Comparison of ENCODE assay signal across 9 cellular contexts in genomic region chr21:34967509-34968289, GRCh38.
A peak's percentile ranks its signal among the peaks of the same experiment; 100 is the strongest.
DNase-seq lines count a peak whose midpoint lies in the region; ATAC-seq and TF ChIP-seq lines count a peak whose summit lies in the region.
"Had no signal": no experiment of that assay in that cellular context is flagged by ENCODE, and none has a peak within 500 bp of the region (broad histone marks: within the 10 kb centered on the region; RNA-seq: fewer than 3 reads in every experiment).

No MANE protein-coding gene starts in this region.

- H3F3A ChIP-seq in smooth muscle cell (ENCODE audit: low read depth), result no peaks in the 10 kb centered on the region

- H3K27ac ChIP-seq in smooth muscle cell (ENCODE audit: low read depth) (peak overlapping the region; percentile 91), SJCRH30 (no peak overlapping the region)

- H3K4me2 ChIP-seq in smooth muscle cell, result peak overlapping the region; percentile 30

- no peak for TF ChIP-seq CTCF in NB4 (IDR thresholded peaks at IDR 0.05; ENCODE audit: low read depth, low read length)
- no peak for TF ChIP-seq CTCF in smooth muscle cell (IDR thresholded peaks at IDR 0.05; ENCODE audit: borderline replicate concordance, insufficient read depth, poor library complexity, severe bottlenecking)

- H3K9me3 ChIP-seq in smooth muscle cell (replicated peaks; ENCODE audit: low read depth), result no peaks in the 10 kb centered on the region
- no peaks in the 10 kb centered on the region for H3K9me3 ChIP-seq in SJCRH30 (replicated peaks)

- no peak for ATAC-seq in GM19463 (IDR thresholded peaks at IDR 0.05; ENCODE audit: unreplicated experiment)
- ATAC-seq in HG03159 (IDR thresholded peaks at IDR 0.05; ENCODE audit: unreplicated experiment), result no peak

- peak; percentile 40 for DNase-seq in NK-92 treated with Interleukin-12 subunit alpha and Interleukin-12 subunit beta, amount 100 ng/mL, for 24 hours (lab: John Stamatoyannopoulos, UW)
- DNase-seq in NK-92 (lab: John Stamatoyannopoulos, UW; ENCODE audit: unreplicated experiment) (no peak), NB4 (ENCODE audit: low read depth) (peak; percentile 80), astrocyte of the hippocampus (ENCODE audit: low read depth, low spot score) (peak; percentile 28), smooth muscle cell (lab: John Stamatoyannopoulos, UW; ENCODE audit: unreplicated experiment) (no peak), SJCRH30 (no peak)
- DNase-seq: H9 had no signal

- H3K36me3 ChIP-seq in smooth muscle cell (ENCODE audit: low read depth), result no peaks in the 10 kb centered on the region
- H3K36me3 ChIP-seq in SJCRH30, result peaks cover 6% of the 10 kb centered on the region; the same call in 1 of the 2 replicates

- 65% methylated on average over 10 of the region's 10 CpGs for WGBS in smooth muscle cell (ENCODE audit: low lambda C conversion rate)

- no peaks in the 10 kb centered on the region for H3K4me1 ChIP-seq in smooth muscle cell (ENCODE audit: low read depth)
- no peaks in the 10 kb centered on the region for H3K4me1 ChIP-seq in SJCRH30

- H3K79me2 ChIP-seq in smooth muscle cell (ENCODE audit: low read depth), result peaks cover 2% of the 10 kb centered on the region

- no peak overlapping the region for H2AFZ ChIP-seq in smooth muscle cell (ENCODE audit: low read depth)

- H3K9ac ChIP-seq in smooth muscle cell (ENCODE audit: low read depth), result peak overlapping the region; percentile 62

- H3K4me3 ChIP-seq in NB4 (ENCODE audit: low read depth, low read length), result no peak overlapping the region
- H3K4me3 ChIP-seq in smooth muscle cell, result no peak overlapping the region
- no peak overlapping the region for H3K4me3 ChIP-seq in SJCRH30

- no peak for TF ChIP-seq POLR2A in NB4 (IDR thresholded peaks at IDR 0.05; ENCODE audit: extremely low read depth, insufficient read length)

- peaks cover 40% of the 10 kb centered on the region for H4K20me1 ChIP-seq in smooth muscle cell (ENCODE audit: low read depth)

- H3K27me3 ChIP-seq in smooth muscle cell (ENCODE audit: low read depth), result no peaks in the 10 kb centered on the region
- no peaks in the 10 kb centered on the region for H3K27me3 ChIP-seq in SJCRH30

Comparison
In these comparisons a context has a peak if more than half of its experiments do, and no peak if none do; other contexts are left out.
1. DNase-seq: peak in NK-92 treated with Interleukin-12 subunit alpha and Interleukin-12 subunit beta, amount 100 ng/mL, for 24 hours (single experiment), NB4 (single experiment) and astrocyte of the hippocampus (single experiment); none in NK-92 (single experiment), smooth muscle cell (single experiment) and SJCRH30 (0 of 2).